In the genomic region with DNA sequence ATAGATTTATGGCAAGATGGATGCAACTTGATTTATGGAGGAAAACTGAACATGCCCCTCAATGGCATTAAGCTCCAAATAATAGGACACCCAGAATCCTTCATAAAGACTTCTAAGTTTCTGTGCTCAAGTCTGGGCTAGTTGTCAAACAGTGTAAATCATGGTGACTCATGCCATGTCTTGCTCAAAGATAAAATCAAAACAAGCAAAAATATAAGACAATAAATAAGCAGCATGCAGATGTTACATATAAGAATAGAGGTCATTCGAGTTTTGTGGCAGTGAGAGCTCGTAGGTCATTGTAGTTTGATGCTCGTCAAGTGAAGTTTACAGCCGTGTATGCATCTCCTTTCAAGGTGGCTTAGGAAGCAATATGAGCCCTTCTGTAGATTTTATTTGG, we compare ENCODE assay signal across 25 cellular contexts.
DNase-seq lines count a peak whose midpoint lies in the region; FAIRE-seq and TF ChIP-seq lines count a peak whose summit lies in the region.
"Had no signal": no experiment of that assay in that cellular context is flagged by ENCODE, and none has a peak within 500 bp of the region (broad histone marks: within the 10 kb centered on the region; RNA-seq: fewer than 3 reads in every experiment).

No MANE protein-coding gene starts in this region.

- peaks cover 18% of the 10 kb centered on the region for H3K4me1 ChIP-seq in adipocyte (ENCODE audit: control insufficient read depth, insufficient read depth, low read length)
- peaks cover 26% of the 10 kb centered on the region for H3K4me1 ChIP-seq in skeletal muscle satellite cell (ENCODE audit: control insufficient read depth, insufficient read depth, low read length)
- H3K4me1 ChIP-seq: heart left ventricle, left ventricle myocardium inferior, prostate gland, SJCRH30 had no signal

- H3K36me3 ChIP-seq in adipocyte (ENCODE audit: control insufficient read depth, insufficient read depth, low read length, severe bottlenecking) (no peaks in the 10 kb centered on the region), skeletal muscle satellite cell (ENCODE audit: insufficient read depth, low read length) (no peaks in the 10 kb centered on the region)
- H3K36me3 ChIP-seq: brain microvascular endothelial cell, heart left ventricle, left ventricle myocardium inferior, prostate gland, SJCRH30, thoracic aorta had no signal

- no peak overlapping the region for H3K9ac ChIP-seq in adipocyte (ENCODE audit: low read length)
- no peak overlapping the region for H3K9ac ChIP-seq in skeletal muscle satellite cell (ENCODE audit: low read depth, low read length)

- H3K4me3 ChIP-seq in adipocyte (ENCODE audit: low read length) (no peak overlapping the region), fibroblast of mammary gland (ENCODE audit: control insufficient read depth, low read depth, low read length) (no peak overlapping the region), skeletal muscle satellite cell (ENCODE audit: low read length) (no peak overlapping the region)
- H3K4me3 ChIP-seq: heart left ventricle, left ventricle myocardium inferior, mucosa of descending colon, prostate gland, SJCRH30, skin epidermis, thoracic aorta had no signal

- no peak for FAIRE-seq in frontal cortex (lab: Jason Lieb, UNC)

- TF ChIP-seq CTCF in fibroblast of mammary gland (conservative IDR thresholded peaks at IDR 0.05; ENCODE audit: control insufficient read depth, insufficient read depth, low read depth, low read length): no peak

- H3K9me3 ChIP-seq in adipocyte (ENCODE audit: control insufficient read depth, low read length) (no peaks in the 10 kb centered on the region), skeletal muscle satellite cell (replicated peaks; ENCODE audit: low read length) (no peaks in the 10 kb centered on the region)
- H3K9me3 ChIP-seq: heart left ventricle, left ventricle myocardium inferior, mucosa of descending colon, prostate gland, SJCRH30, thoracic aorta had no signal

- H3K27me3 ChIP-seq in adipocyte (replicated peaks; ENCODE audit: control insufficient read depth, insufficient read depth, low read length) (no peaks in the 10 kb centered on the region), skeletal muscle satellite cell (ENCODE audit: control insufficient read depth, insufficient read depth, low read length) (no peaks in the 10 kb centered on the region)
- H3K27me3 ChIP-seq: brain microvascular endothelial cell, heart left ventricle had no signal

- H3K4me2 ChIP-seq in skeletal muscle satellite cell (ENCODE audit: low read length): peak overlapping the region; percentile 11

- DNase-seq in HT1080 (ENCODE audit: low read depth) (peak; percentile 8), adipocyte (ENCODE audit: low read depth) (peak; percentile 13), fibroblast of mammary gland (ENCODE audit: low read depth) (peak; percentile 75), frontal cortex (ENCODE audit: low spot score in 2 of 2) (no peak)
- DNase-seq in stimulated activated naive CD4-positive, alpha-beta T cell treated with Interleukin-2 at 50 U/mL for 16 hours (lab: John Stamatoyannopoulos, UW): no peak
- DNase-seq in NK-92 treated with Interleukin-12 subunit alpha and Interleukin-12 subunit beta, amount 100 ng/mL, for 24 hours (lab: John Stamatoyannopoulos, UW): no peak
- DNase-seq: activated CD4-positive, alpha-beta T cell treated with anti-CD3 and anti-CD28 coated beads for 48 hours; activated naive CD8-positive, alpha-beta T cell treated with anti-CD3 and anti-CD28 coated beads for 36 hours; brain microvascular endothelial cell; CD8-positive, alpha-beta memory T cell; DMS79; H9; heart left ventricle; left ventricle myocardium inferior; mucosa of descending colon; NCI-H1436; NCI-H2171; NCI-H526 treated with DMSO at 0.1 percent for 48 hours; SJCRH30; stimulated activated CD4-positive, alpha-beta T cell treated with anti-CD3 and anti-CD28 coated beads, Interleukin-2, amount 100 ng/mL, for 24 hours; stimulated activated naive B cell treated with anti-CD40 and anti-IgM and Interleukin-4, amounts not matched to agents 10 μg/mL and 1 μg/mL and 100 μg/mL, for 72 hours had no signal

Comparison
In these comparisons a context has a peak if more than half of its experiments do, and no peak if none do; other contexts are left out.
1. DNase-seq: peak in HT1080 (single experiment), adipocyte (single experiment) and fibroblast of mammary gland (single experiment); none in stimulated activated naive CD4-positive, alpha-beta T cell treated with Interleukin-2 at 50 U/mL for 16 hours (single experiment), NK-92 treated with Interleukin-12 subunit alpha and Interleukin-12 subunit beta, amount 100 ng/mL, for 24 hours (single experiment) and frontal cortex (0 of 2).